ENCODE assay signal across 1 cellular context in genomic region chr16:46746821-46747776, GRCh38.
TF ChIP-seq lines count a peak whose summit lies in the region.

No MANE protein-coding gene starts in this region.

TF ChIP-seq in WTC11, 78 proteins besides CTCF, POLR2A, EP300 and RAD21 (continued from another document):
- TF ChIP-seq EMX1 (CRISPR knock-in tag; IDR thresholded peaks at IDR 0.05) = no peak
